Comparison of ENCODE assay signal across 15 cellular contexts in genomic region chr5:119344231-119344630, GRCh38. TPM values are rescaled to one million over a fixed set of nuclear protein-coding genes. Genes with fewer than 3 reads are reported as not detected.
DNase-seq lines count a peak whose midpoint lies in the region; ATAC-seq, FAIRE-seq and TF ChIP-seq lines count a peak whose summit lies in the region.
"Had no signal": no experiment of that assay in that cellular context is flagged by ENCODE, and none has a peak within 500 bp of the region (broad histone marks: within the 10 kb centered on the region; RNA-seq: fewer than 3 reads in every experiment).

No MANE protein-coding gene starts in this region.

- TF ChIP-seq POLR2A in endothelial cell of umbilical vein (IDR thresholded peaks at IDR 0.05; ENCODE audit: low read depth, low read length) (no peak), tibial nerve (IDR thresholded peaks at IDR 0.05) (no peak)

- no peak for ATAC-seq in activated B cell treated with CpG ODN at 0.5 μM for 24 hours (ENCODE audit: low read depth)
- ATAC-seq in HG03196 (IDR thresholded peaks at IDR 0.05; ENCODE audit: unreplicated experiment) = no peak

- CTCF ChIA-PET in activated naive CD4-positive, alpha-beta T cell treated with anti-CD3 and anti-CD28 coated beads, Interleukin-2, amount 10 ng/mL, durations not matched to agents 7 days and 5 days (lab: Charles Lee) = interaction anchor here (1.9 kb wide), 1 partner anchor 13 kb away, joined by 10 read pairs; no protein-coding TSS in a partner anchor
- CTCF ChIA-PET in activated B cell treated with CpG ODN at 0.5 μM for 24 hours (lab: Charles Lee) (interaction anchor here (1.4 to 5.0 kb wide), 4 partner anchors 9 to 66 kb away, joined by 3 to 19 read pairs (median 4); no protein-coding TSS in a partner anchor), endothelial cell of umbilical vein (lab: Charles Lee) (interaction anchor here (1.4 kb wide), 1 partner anchor 12 kb away, joined by 3 read pairs; no protein-coding TSS in a partner anchor)

- TF ChIP-seq EP300 in tibial nerve (IDR thresholded peaks at IDR 0.05) = no peak

- 40 to 64% methylated on average over 2 of the region's 2 CpGs for WGBS in tibial nerve, 2 donors

- no peak for DNase-seq in activated naive CD4-positive, alpha-beta T cell treated with anti-CD3 and anti-CD28 coated beads, Interleukin-2, amount 10 ng/mL, durations not matched to agents 7 days and 5 days
- DNase-seq in activated naive CD4-positive, alpha-beta T cell treated with anti-CD3 and anti-CD28 coated beads, Interleukin-2, amount 50 U/mL, for 16 hours = no peak
- DNase-seq in activated B cell treated with CpG ODN at 0.5 μM for 24 hours (no peak), endothelial cell of umbilical vein (ENCODE audit: low read depth, low spot score) (no peak), tibial nerve (ENCODE audit: low spot score in 2 of 2) (no peak), cerebellar cortex (ENCODE audit: low spot score) (no peak)
- DNase-seq: left lung, NCI-H187 treated with DMSO at 0.1 percent for 48 hours, NCI-H510A, SW 1271 had no signal

- H3K4me2 ChIP-seq in endothelial cell of umbilical vein (ENCODE audit: insufficient read depth, low read length) = no peak overlapping the region

- no peaks in the 10 kb centered on the region for H3K27me3 Mint-ChIP-seq in activated naive CD4-positive, alpha-beta T cell treated with anti-CD3 and anti-CD28 coated beads, Interleukin-2, amount 10 ng/mL, durations not matched to agents 7 days and 5 days
- H3K27me3 Mint-ChIP-seq in activated B cell treated with CpG ODN at 0.5 μM for 24 hours = no peaks in the 10 kb centered on the region
- H3K27me3 Mint-ChIP-seq in stimulated activated naive CD8-positive, alpha-beta T cell treated with anti-CD3 and anti-CD28 coated beads, Interleukin-15, Interleukin-2, amounts not matched to agents 100 ng/mL and 50 ng/mL, for 24 hours = no peaks in the 10 kb centered on the region

- H3K9me3 Mint-ChIP-seq in activated naive CD4-positive, alpha-beta T cell treated with anti-CD3 and anti-CD28 coated beads, Interleukin-2, amount 10 ng/mL, durations not matched to agents 7 days and 5 days = no peaks in the 10 kb centered on the region
- H3K9me3 Mint-ChIP-seq in activated B cell treated with CpG ODN at 0.5 μM for 24 hours = no peaks in the 10 kb centered on the region
- no peaks in the 10 kb centered on the region for H3K9me3 Mint-ChIP-seq in stimulated activated naive CD8-positive, alpha-beta T cell treated with anti-CD3 and anti-CD28 coated beads, Interleukin-15, Interleukin-2, amounts not matched to agents 100 ng/mL and 50 ng/mL, for 24 hours

- peak; percentile 4 for FAIRE-seq in endothelial cell of umbilical vein (lab: Jason Lieb, UNC)

- no peaks in the 10 kb centered on the region for H3K79me2 ChIP-seq in endothelial cell of umbilical vein (ENCODE audit: control insufficient read depth, insufficient read depth, low read length)

- H3K27ac ChIP-seq in endothelial cell of umbilical vein (ENCODE audit: insufficient read depth, low read depth, low read length) (no peak overlapping the region), tibial nerve (no peak overlapping the region)
- H3K27ac ChIP-seq: cardiac muscle cell, upper lobe of left lung had no signal

- no peak overlapping the region for H3K9ac ChIP-seq in endothelial cell of umbilical vein (replicated peaks; ENCODE audit: extremely low read depth, insufficient read depth, low read length)

- H3K36me3 Mint-ChIP-seq in activated naive CD4-positive, alpha-beta T cell treated with anti-CD3 and anti-CD28 coated beads, Interleukin-2, amount 10 ng/mL, durations not matched to agents 7 days and 5 days = peaks cover 78% of the 10 kb centered on the region
- H3K36me3 Mint-ChIP-seq in activated B cell treated with CpG ODN at 0.5 μM for 24 hours (ENCODE audit: low read depth) = peaks cover 23% of the 10 kb centered on the region
- H3K36me3 Mint-ChIP-seq in stimulated activated naive CD8-positive, alpha-beta T cell treated with anti-CD3 and anti-CD28 coated beads, Interleukin-15, Interleukin-2, amounts not matched to agents 100 ng/mL and 50 ng/mL, for 24 hours (ENCODE audit: low read depth) = peaks cover 42% of the 10 kb centered on the region

- dilution Hi-C loops in endothelial cell of umbilical vein (cut with MboI; ENCODE audit: extremely low pct_ligation_motif_present, low sequenced_read_pairs) = no loop called here

- H2AFZ ChIP-seq in endothelial cell of umbilical vein (ENCODE audit: low read depth, low read length) = no peak overlapping the region

- H3K36me3 ChIP-seq in endothelial cell of umbilical vein (ENCODE audit: control insufficient read depth in 2 of 2, extremely low read depth in 1 of 2, insufficient read depth in 2 of 2, low read length in 2 of 2) = no peaks in the 10 kb centered on the region
- no peaks in the 10 kb centered on the region for H3K36me3 ChIP-seq in tibial nerve
- H3K36me3 ChIP-seq: cardiac muscle cell, left lung, Peyer's patch, upper lobe of left lung had no signal

- peak overlapping the region; percentile 86 for H3K27ac Mint-ChIP-seq in activated naive CD4-positive, alpha-beta T cell treated with anti-CD3 and anti-CD28 coated beads, Interleukin-2, amount 10 ng/mL, durations not matched to agents 7 days and 5 days
- peak overlapping the region; percentile 92 for H3K27ac Mint-ChIP-seq in activated B cell treated with CpG ODN at 0.5 μM for 24 hours
- peak overlapping the region; percentile 99 for H3K27ac Mint-ChIP-seq in stimulated activated naive CD8-positive, alpha-beta T cell treated with anti-CD3 and anti-CD28 coated beads, Interleukin-15, Interleukin-2, amounts not matched to agents 100 ng/mL and 50 ng/mL, for 24 hours

- H3K4me3 ChIP-seq in endothelial cell of umbilical vein (replicated peaks in 1 of 3; ENCODE audit: insufficient read depth in 1 of 3, low read depth in 1 of 3, low read length in 3 of 3) (no peak overlapping the region), tibial nerve (no peak overlapping the region)
- H3K4me3 ChIP-seq: cardiac muscle cell, left lung, Peyer's patch, upper lobe of left lung had no signal

- no peak overlapping the region for H3K4me3 Mint-ChIP-seq in activated naive CD4-positive, alpha-beta T cell treated with anti-CD3 and anti-CD28 coated beads, Interleukin-2, amount 10 ng/mL, durations not matched to agents 7 days and 5 days
- peak overlapping the region; percentile 50 for H3K4me3 Mint-ChIP-seq in activated B cell treated with CpG ODN at 0.5 μM for 24 hours
- peak overlapping the region; percentile 53 for H3K4me3 Mint-ChIP-seq in stimulated activated naive CD8-positive, alpha-beta T cell treated with anti-CD3 and anti-CD28 coated beads, Interleukin-15, Interleukin-2, amounts not matched to agents 100 ng/mL and 50 ng/mL, for 24 hours

- H3K4me1 ChIP-seq in endothelial cell of umbilical vein (ENCODE audit: control insufficient read depth, extremely low read depth, insufficient read depth, low read length) (peaks cover 7% of the 10 kb centered on the region), tibial nerve (peaks cover 0 to 5% (median 0%) of the 10 kb centered on the region in 4 donors)

- intact Hi-C loops in activated B cell treated with CpG ODN at 0.5 μM for 24 hours (cut with micrococcal nuclease) (loop anchor here (5.0 kb wide), 1 partner anchor 37 kb away; no protein-coding TSS in a partner anchor), endothelial cell of umbilical vein (cut with micrococcal nuclease) (no loop called here)

- POLR2A ChIA-PET in activated B cell treated with CpG ODN at 0.5 μM for 24 hours (lab: Charles Lee) (interaction anchor here (1.2 to 18.3 kb wide), 5 partner anchors 14 to 75 kb away, joined by 3 to 388 read pairs (median 31); partner anchors contain the start of gene TNFAIP8), endothelial cell of umbilical vein (lab: Charles Lee) (no interaction called here)

- H3K9me1 ChIP-seq in endothelial cell of umbilical vein (replicated peaks; ENCODE audit: control insufficient read depth, extremely low read depth, insufficient read depth, low read length) = no peaks in the 10 kb centered on the region

- no peaks in the 10 kb centered on the region for H3K9me3 ChIP-seq in endothelial cell of umbilical vein (replicated peaks; ENCODE audit: control insufficient read depth, insufficient read depth, low read length)
- no peaks in the 10 kb centered on the region for H3K9me3 ChIP-seq in tibial nerve
- H3K9me3 ChIP-seq: left lung, Peyer's patch, upper lobe of left lung had no signal

- peaks cover 96% of the 10 kb centered on the region for H3K4me1 Mint-ChIP-seq in activated naive CD4-positive, alpha-beta T cell treated with anti-CD3 and anti-CD28 coated beads, Interleukin-2, amount 10 ng/mL, durations not matched to agents 7 days and 5 days
- peaks cover 95% of the 10 kb centered on the region for H3K4me1 Mint-ChIP-seq in activated B cell treated with CpG ODN at 0.5 μM for 24 hours
- peaks cover 97% of the 10 kb centered on the region for H3K4me1 Mint-ChIP-seq in stimulated activated naive CD8-positive, alpha-beta T cell treated with anti-CD3 and anti-CD28 coated beads, Interleukin-15, Interleukin-2, amounts not matched to agents 100 ng/mL and 50 ng/mL, for 24 hours (ENCODE audit: low read depth)

- BruUV-seq in endothelial cell of umbilical vein (replicated peaks; lab: Mats Ljungman, UMichigan) = no TSS peak

- H3K27me3 ChIP-seq in endothelial cell of umbilical vein (ENCODE audit: control insufficient read depth in 2 of 2, insufficient read depth in 2 of 2, low read length in 2 of 2) (no peaks in the 10 kb centered on the region), tibial nerve (no peaks in the 10 kb centered on the region)
- H3K27me3 ChIP-seq: cardiac muscle cell, left lung, Peyer's patch, upper lobe of left lung had no signal

- TF ChIP-seq CTCF in activated B cell treated with CpG ODN at 0.5 μM for 24 hours (IDR thresholded peaks at IDR 0.05) (no peak), endothelial cell of umbilical vein (IDR thresholded peaks at IDR 0.05; ENCODE audit: extremely low read depth in 1 of 2, insufficient read depth in 1 of 2, low read depth in 1 of 2, low read length in 2 of 2) (no peak), tibial nerve (IDR thresholded peaks at IDR 0.05) (no peak)

- no peaks in the 10 kb centered on the region for H4K20me1 ChIP-seq in endothelial cell of umbilical vein (replicated peaks; ENCODE audit: control insufficient read depth, extremely low read depth, insufficient read depth, low read length)

TF ChIP-seq in endothelial cell of umbilical vein, 7 proteins besides CTCF, POLR2A, EP300 and RAD21 (continues in another document):
- TF ChIP-seq JUN (IDR thresholded peaks at IDR 0.05; ENCODE audit: borderline replicate concordance, insufficient read depth, insufficient read length, low read depth) = no peak

RNA-seq across cellular contexts. Expression of gene TNFAIP8, which starts 11.6 kb away (rescaled TPM):
- total RNA-seq in activated B cell treated with CpG ODN at 0.5 μM for 24 hours (135 and 149 TPM in 2 replicates), endothelial cell of umbilical vein (6.0 and 7.4 TPM in 2 replicates), tibial nerve (10 to 100 TPM; 15.3 to 19.4 (median 17.8) TPM)
- 3.0 and 4.7 TPM in 2 replicates for polyA plus RNA-seq in endothelial cell of umbilical vein
- 7.6 and 10.1 TPM in 2 replicates for polyA plus RNA-seq in endothelial cell of umbilical vein (2011; cell fraction: cytosol; rRNA removed)
- polyA plus RNA-seq in endothelial cell of umbilical vein (2011; cell fraction: nucleus; rRNA removed) = 2.5 and 4.2 TPM in 2 replicates
- polyA plus RNA-seq in endothelial cell of umbilical vein (2012) = 8.0 and 11.7 TPM in 2 replicates
- polyA minus RNA-seq in endothelial cell of umbilical vein = 1.9 and 6.2 TPM in 2 replicates
- polyA minus RNA-seq in endothelial cell of umbilical vein (2011; cell fraction: cytosol; rRNA and poly(A)+ RNA removed) = 27.8 TPM
- polyA minus RNA-seq in endothelial cell of umbilical vein (2011; cell fraction: nucleus; rRNA and poly(A)+ RNA removed) = 4.7 and 4.9 TPM in 2 replicates
